Comparison of ENCODE assay signal across 19 cellular contexts in genomic region chr16:74825941-74826340, GRCh38. TPM values are rescaled to one million over a fixed set of nuclear protein-coding genes. Genes with fewer than 3 reads are reported as not detected.
DNase-seq lines count a peak whose midpoint lies in the region; ATAC-seq and TF ChIP-seq lines count a peak whose summit lies in the region.
"Had no signal": no experiment of that assay in that cellular context is flagged by ENCODE, and none has a peak within 500 bp of the region (broad histone marks: within the 10 kb centered on the region; RNA-seq: fewer than 3 reads in every experiment).

No MANE protein-coding gene starts in this region.

- peak; percentile 6 for DNase-seq in cardiac septum (ENCODE audit: low spot score)
- no peak for DNase-seq in right cardiac atrium
- peak; percentile 34 for DNase-seq in amniotic epithelial cell (ENCODE audit: low read depth)
- peak; percentile 11 for DNase-seq in lung (ENCODE audit: low spot score)
- DNase-seq in anterior cingulate cortex (lab: John Stamatoyannopoulos, UW), result no peak
- DNase-seq in natural killer cell, result no peak
- DNase-seq in T-helper 9 cell, result no peak
- DNase-seq: BE2C; CD4-positive, CD25-positive, alpha-beta regulatory T cell; COR-L47; DMS 273 treated with DMSO at 0.1 percent for 48 hours; GDM1; GOT3; NCI-H1105; NCI-H1694 treated with DMSO at 0.1 percent for 48 hours; NCI-H2227 treated with DMSO at 0.1 percent for 48 hours; NCI-H526 treated with DMSO at 0.1 percent for 48 hours had no signal

- H3K27me3 ChIP-seq in right cardiac atrium (ENCODE audit: control insufficient read depth, insufficient read depth) (no peaks in the 10 kb centered on the region), lung (ENCODE audit: control insufficient read depth, insufficient read depth) (no peaks in the 10 kb centered on the region)

- no peaks in the 10 kb centered on the region for H3K4me1 Mint-ChIP-seq in natural killer cell

- H3K27ac ChIP-seq in right cardiac atrium (ENCODE audit: low read length) (no peak overlapping the region), lung (ENCODE audit: low read depth in 1 of 2, low read length in 1 of 2) (no peak overlapping the region)

- no peaks in the 10 kb centered on the region for H3K36me3 ChIP-seq in lung (ENCODE audit: control insufficient read depth in 2 of 2, insufficient read depth in 2 of 2, low read length in 2 of 2)
- H3K36me3 ChIP-seq: BE2C had no signal

- H3K9me3 Mint-ChIP-seq in natural killer cell, result peaks cover 4 to 6% of the 10 kb centered on the region in 2 donors

- H3K4me1 ChIP-seq in right cardiac atrium (ENCODE audit: control insufficient read depth, insufficient read depth, low read length), result no peaks in the 10 kb centered on the region
- no peaks in the 10 kb centered on the region for H3K4me1 ChIP-seq in lung (ENCODE audit: control insufficient read depth in 2 of 2, insufficient read depth in 2 of 2, low read length in 2 of 2)
- H3K4me1 ChIP-seq: BE2C had no signal

- TF ChIP-seq CTCF in lung (IDR thresholded peaks at IDR 0.05; ENCODE audit: control extremely low read depth, extremely low read depth) (no peak), natural killer cell (IDR thresholded peaks at IDR 0.05) (no peak)

- ATAC-seq in right cardiac atrium (no peak), lung (ENCODE audit: insufficient read depth, low FRiP score) (no peak), natural killer cell (no peak)
- ATAC-seq: Right ventricle myocardium inferior had no signal

- no peak overlapping the region for H3K27ac Mint-ChIP-seq in natural killer cell
- H3K27ac Mint-ChIP-seq: CD4-positive, CD25-positive, alpha-beta regulatory T cell had no signal

- H3K9me3 ChIP-seq in right cardiac atrium (ENCODE audit: control insufficient read depth, low read length) (no peaks in the 10 kb centered on the region), lung (ENCODE audit: control insufficient read depth in 2 of 2, insufficient read depth in 1 of 2, low read length in 1 of 2) (peaks cover 2 to 6% of the 10 kb centered on the region in 2 donors)
- H3K9me3 ChIP-seq: BE2C had no signal

- no peak overlapping the region for H3K4me3 Mint-ChIP-seq in natural killer cell
- H3K4me3 Mint-ChIP-seq: CD4-positive, CD25-positive, alpha-beta regulatory T cell had no signal

- WGBS in right cardiac atrium, result 65% methylated on average over 5 of the region's 5 CpGs
- 49 to 63% methylated on average over 5 of the region's 5 CpGs for WGBS in lung, 2 donors

- peaks cover 11% of the 10 kb centered on the region for H3K36me3 Mint-ChIP-seq in natural killer cell
- H3K36me3 Mint-ChIP-seq: CD4-positive, CD25-positive, alpha-beta regulatory T cell had no signal

- intact Hi-C loops in cardiac septum (cut with DNase I), result no loop called here
- intact Hi-C loops in right cardiac atrium (cut with DNase I), result no loop called here
- intact Hi-C loops in natural killer cell (cut with micrococcal nuclease), result no loop called here

- H3K27me3 Mint-ChIP-seq in natural killer cell (ENCODE audit: low read depth in 2 of 2), result peaks cover 21 to 25% of the 10 kb centered on the region in 2 donors

- H3K4me3 ChIP-seq in right cardiac atrium (ENCODE audit: low read length) (no peak overlapping the region), lung (no peak overlapping the region)

RNA-seq across cellular contexts. Expression of gene FA2H, which starts 51.3 kb away (rescaled TPM):
- total RNA-seq in cardiac septum, result not detected
- total RNA-seq in right cardiac atrium, result under 1 TPM in 3 of 4 donors, not detected in 1; 0.18 to 0.76 (median 0.57) TPM
- polyA plus RNA-seq in right cardiac atrium, result 0.52 TPM
- 1 to 10 TPM; 5.9 to 7.1 TPM for total RNA-seq in lung
- 1 to 10 TPM; 2.1 to 3.5 TPM for polyA plus RNA-seq in lung
- under 1 TPM in 2 of 3 donors, not detected in 1; 0.14 to 0.93 TPM for total RNA-seq in natural killer cell
- total RNA-seq: SK-MEL-5 had no signal
- polyA plus RNA-seq: CD4-positive, CD25-positive, alpha-beta regulatory T cell had no signal

Comparison
In these comparisons a context has a peak if more than half of its experiments do, and no peak if none do; other contexts are left out.
1. DNase-seq: peak in cardiac septum (single experiment), amniotic epithelial cell (single experiment) and lung (single experiment); none in right cardiac atrium (0 of 3), anterior cingulate cortex (0 of 58), natural killer cell (single experiment) and T-helper 9 cell (single experiment).